Comparison of ENCODE assay signal across 8 cellular contexts in the genomic region with DNA sequence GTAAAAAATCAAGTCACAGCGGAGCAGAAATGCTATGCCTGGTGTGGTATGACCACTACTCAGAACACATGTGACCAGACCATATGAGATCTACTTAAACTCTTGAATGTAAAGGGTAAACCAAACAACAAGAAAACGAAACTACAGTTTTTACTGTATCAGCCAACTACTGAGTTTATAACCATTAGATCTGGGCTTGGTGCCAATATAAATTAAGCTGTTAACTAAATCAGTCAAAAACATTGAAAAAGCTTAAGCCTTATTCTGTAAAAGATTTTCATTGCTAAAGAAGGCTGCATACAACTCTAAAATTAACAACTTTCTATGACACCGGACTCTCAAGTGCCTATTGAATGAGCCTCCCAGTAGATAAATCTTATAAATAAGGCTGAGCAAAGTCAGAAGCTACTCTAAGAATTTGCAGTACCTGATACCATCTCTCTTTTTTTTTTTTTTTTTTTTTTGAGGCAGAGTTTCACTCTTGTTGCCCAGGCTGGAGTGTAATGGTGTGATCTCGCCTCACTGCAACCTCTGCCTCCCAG. TPM values are rescaled to one million over a fixed set of nuclear protein-coding genes. Genes with fewer than 3 reads are reported as not detected.
A peak's percentile ranks its signal among the peaks of the same experiment; 100 is the strongest.
DNase-seq lines count a peak whose midpoint lies in the region; ATAC-seq and TF ChIP-seq lines count a peak whose summit lies in the region.

No MANE protein-coding gene starts in this region.

- intact Hi-C loops in activated CD4-positive, alpha-beta T cell treated with anti-CD3 and anti-CD28 coated beads for 36 hours (cut with DNase I, micrococcal nuclease), result loop anchor here in 1 of 2 experiments (2.0 kb wide), 1 partner anchor 36 kb away; a partner anchor contains a TSS
- intact Hi-C loops in ascending aorta (cut with DNase I), result no loop called here
- intact Hi-C loops in natural killer cell (cut with micrococcal nuclease), result loop anchor here (5.0 kb wide), 1 partner anchor 36 kb away; a partner anchor contains a TSS

- H3K9ac ChIP-seq in Loucy (ENCODE audit: low read depth, low read length, poor library complexity, severe bottlenecking), result no peak overlapping the region

- CTCF ChIA-PET in activated CD4-positive, alpha-beta T cell treated with anti-CD3 and anti-CD28 coated beads for 36 hours (lab: Charles Lee), result interaction anchor here (0.7 to 1.2 kb wide), 3 partner anchors 12 to 15 kb away, joined by 3 to 5 read pairs (median 3); no protein-coding TSS in a partner anchor

- H3K4me3 ChIP-seq in Loucy (ENCODE audit: low read length, poor library complexity, severe bottlenecking) (no peak overlapping the region), ascending aorta (peak overlapping the region in 1 of 2 donors; percentile 5)

- POLR2A ChIA-PET in activated CD4-positive, alpha-beta T cell treated with anti-CD3 and anti-CD28 coated beads for 36 hours (lab: Charles Lee), result interaction anchor here (0.6 kb wide), 1 partner anchor 303 kb away, joined by 3 read pairs; no protein-coding TSS in a partner anchor

- peak overlapping the region; percentile 1 to 35 for H3K27ac ChIP-seq in ascending aorta

- H3F3A ChIP-seq in Loucy (ENCODE audit: low read depth), result no peaks in the 10 kb centered on the region; the same call in 1 of the 2 replicates

- H3K79me2 ChIP-seq in Loucy (ENCODE audit: insufficient read depth, low read length), result peaks cover 51% of the 10 kb centered on the region

- H3K9me2 ChIP-seq in Loucy (replicated peaks; ENCODE audit: low read depth, low read length), result no peaks in the 10 kb centered on the region

- H3K4me2 ChIP-seq in Loucy (ENCODE audit: low read depth, low read length, poor library complexity, severe bottlenecking), result peak overlapping the region; percentile 25

- peaks cover 9% of the 10 kb centered on the region for H3K36me3 Mint-ChIP-seq in activated CD4-positive, alpha-beta T cell treated with anti-CD3 and anti-CD28 coated beads for 36 hours (ENCODE audit: low read depth)
- no peaks in the 10 kb centered on the region for H3K36me3 Mint-ChIP-seq in natural killer cell

- H3K4me1 Mint-ChIP-seq in activated CD4-positive, alpha-beta T cell treated with anti-CD3 and anti-CD28 coated beads for 36 hours, result peaks cover 28% of the 10 kb centered on the region
- H3K4me1 Mint-ChIP-seq in natural killer cell, result peaks cover 26 to 27% of the 10 kb centered on the region in 2 donors

- H3K27me3 Mint-ChIP-seq in activated CD4-positive, alpha-beta T cell treated with anti-CD3 and anti-CD28 coated beads for 36 hours, result no peaks in the 10 kb centered on the region
- no peaks in the 10 kb centered on the region for H3K27me3 Mint-ChIP-seq in natural killer cell (ENCODE audit: low read depth in 2 of 2)

- H3K36me3 ChIP-seq in Loucy (ENCODE audit: insufficient read depth, low read length), result peaks cover 13% of the 10 kb centered on the region; the same call in 1 of the 2 replicates
- H3K36me3 ChIP-seq in ascending aorta, result peaks cover 0 to 6% of the 10 kb centered on the region in 2 donors

- peaks cover 10% of the 10 kb centered on the region for H4K20me1 ChIP-seq in Loucy (ENCODE audit: insufficient read depth, low read length, poor library complexity, severe bottlenecking)

- no peaks in the 10 kb centered on the region for H3K9me3 Mint-ChIP-seq in activated CD4-positive, alpha-beta T cell treated with anti-CD3 and anti-CD28 coated beads for 36 hours (ENCODE audit: low read depth)
- H3K9me3 Mint-ChIP-seq in natural killer cell, result no peaks in the 10 kb centered on the region

- no peak overlapping the region for H3K27ac Mint-ChIP-seq in activated CD4-positive, alpha-beta T cell treated with anti-CD3 and anti-CD28 coated beads for 36 hours
- H3K27ac Mint-ChIP-seq in natural killer cell, result peak overlapping the region; percentile 87 to 93

- peaks cover 8% of the 10 kb centered on the region for H3K4me1 ChIP-seq in Loucy (ENCODE audit: insufficient read depth, low read length, poor library complexity, severe bottlenecking)
- peaks cover 0 to 24% of the 10 kb centered on the region in 2 donors for H3K4me1 ChIP-seq in ascending aorta

- no peak overlapping the region for H2AFZ ChIP-seq in Loucy (ENCODE audit: low read length)

- no peak for DNase-seq in activated CD4-positive, alpha-beta T cell treated with anti-CD3 and anti-CD28 coated beads for 36 hours
- DNase-seq in activated CD4-positive, alpha-beta T cell treated with anti-CD3 and anti-CD28 coated beads for 48 hours, result no peak
- DNase-seq in HCEC 1CT (peak; percentile 56), ascending aorta (ENCODE audit: low spot score in 2 of 2) (no peak), natural killer cell (no peak), NCI-H774 (lab: John Stamatoyannopoulos, UW) (no peak)
- DNase-seq in activated CD8-positive, alpha-beta memory T cell treated with anti-CD3 and anti-CD28 coated beads, Interleukin-2, amount 50 U/mL, for 4 hours, result no peak

- H3K4me3 Mint-ChIP-seq in activated CD4-positive, alpha-beta T cell treated with anti-CD3 and anti-CD28 coated beads for 36 hours, result no peak overlapping the region
- peak overlapping the region; percentile 75 for H3K4me3 Mint-ChIP-seq in natural killer cell

- TF ChIP-seq CTCF in Loucy (conservative IDR thresholded peaks at IDR 0.05; ENCODE audit: low read length), result no peak
- TF ChIP-seq CTCF in ascending aorta (IDR thresholded peaks at IDR 0.05), result no peak
- TF ChIP-seq CTCF in natural killer cell (IDR thresholded peaks at IDR 0.05), result no peak

- peak; percentile 92 for ATAC-seq in activated CD4-positive, alpha-beta T cell treated with anti-CD3 and anti-CD28 coated beads for 36 hours
- peak; percentile 79 to 82 (median 82) for ATAC-seq in natural killer cell

- H3K9me3 ChIP-seq in Loucy (ENCODE audit: insufficient read depth, low read depth, low read length) (no peaks in the 10 kb centered on the region), ascending aorta (no peaks in the 10 kb centered on the region)

- H3K27me3 ChIP-seq in Loucy (ENCODE audit: insufficient read depth, low read length, poor library complexity, severe bottlenecking) (no peaks in the 10 kb centered on the region), ascending aorta (no peaks in the 10 kb centered on the region)

RNA-seq across cellular contexts. Expression of a gene that starts 35.4 kb away (rescaled TPM):
- 10 to 100 TPM; 16.8 to 24.6 TPM for total RNA-seq in activated CD4-positive, alpha-beta T cell treated with anti-CD3 and anti-CD28 coated beads for 36 hours
- total RNA-seq in ascending aorta (25.7 TPM), natural killer cell (10 to 100 TPM; 35.2 to 58.6 (median 50.4) TPM)
